ENCODE assay signal across 8 cellular contexts in genomic region chr2:38750793-38751042, GRCh38. TPM values are rescaled to one million over a fixed set of nuclear protein-coding genes. Genes with fewer than 3 reads are reported as not detected.
DNase-seq lines count a peak whose midpoint lies in the region; ATAC-seq and TF ChIP-seq lines count a peak whose summit lies in the region.

No MANE protein-coding gene starts in this region.

- H3K9me3 ChIP-seq in DND-41 (ENCODE audit: insufficient read depth, low read length, severe bottlenecking), result no peaks in the 10 kb centered on the region
- no peaks in the 10 kb centered on the region for H3K9me3 ChIP-seq in KOPT-K1 (ENCODE audit: insufficient read depth, low read length, poor library complexity, severe bottlenecking)

- peak overlapping the region; percentile 63 for H2AFZ ChIP-seq in DND-41 (ENCODE audit: low read depth, low read length)

- H3K4me3 Mint-ChIP-seq in brain, result peak overlapping the region; percentile 96 to 100 (median 98)

- peaks cover 61% of the 10 kb centered on the region for H3K4me1 ChIP-seq in DND-41 (ENCODE audit: insufficient read depth, low read length)

- DNase-seq in DND-41, result peak; percentile 83
- peak in 4 of 5 experiments; percentile 47 to 87 (median 66) for DNase-seq in T-helper 2 cell
- peak; percentile 33 for DNase-seq in iris pigment epithelial cell (ENCODE audit: low read depth)
- DNase-seq in stimulated activated CD4-positive, alpha-beta T cell treated with anti-CD3 and anti-CD28 coated beads, Interleukin-12 subunit alpha, Interleukin-12 subunit beta, amount 100 ng/mL, for 48 hours (ENCODE audit: low read depth in 2 of 3, low spot score in 1 of 3), result peak; percentile 61 to 69 (median 68)
- DNase-seq in middle frontal gyrus (ENCODE audit: extremely low spot score, low spot score), result no peak

- peak overlapping the region; percentile 99 to 100 (median 99) for H3K27ac Mint-ChIP-seq in brain

- H4K20me1 ChIP-seq in DND-41 (ENCODE audit: insufficient read depth, low read length), result peaks cover 46% of the 10 kb centered on the region

- TF ChIP-seq CTCF in DND-41 (IDR thresholded peaks at IDR 0.05; ENCODE audit: borderline replicate concordance, extremely low read depth, low read length, poor library complexity, severe bottlenecking), result no peak
- TF ChIP-seq CTCF in brain (conservative IDR thresholded peaks at IDR 0.05), result no peak

- peaks cover 49% of the 10 kb centered on the region for H3K36me3 ChIP-seq in DND-41 (ENCODE audit: insufficient read depth, low read length)
- H3K36me3 ChIP-seq in KOPT-K1 (ENCODE audit: insufficient read depth, low read length), result peaks cover 46% of the 10 kb centered on the region

- H3K79me2 ChIP-seq in DND-41 (ENCODE audit: insufficient read depth, low read length), result peaks cover 61% of the 10 kb centered on the region

- peak; percentile 62 for ATAC-seq in DND-41 (ENCODE audit: insufficient read depth, low read depth)
- peak; percentile 36 for ATAC-seq in GM21619 (IDR thresholded peaks at IDR 0.05; ENCODE audit: unreplicated experiment)

- peaks cover 52% of the 10 kb centered on the region for H3K36me3 Mint-ChIP-seq in brain

- H3K27ac ChIP-seq in DND-41 (ENCODE audit: low read length) (peak overlapping the region; percentile 92), KOPT-K1 (ENCODE audit: low read depth, low read length, poor library complexity, severe bottlenecking) (peak overlapping the region; percentile 93)

- H3K27me3 ChIP-seq in DND-41 (ENCODE audit: insufficient read depth, low read length, poor library complexity), result no peaks in the 10 kb centered on the region

- H3K4me1 Mint-ChIP-seq in brain, result peaks cover 61% of the 10 kb centered on the region

- H3K9me3 Mint-ChIP-seq in brain, result peaks cover 0 to 4% (median 0%) of the 10 kb centered on the region in 5 experiments

- peak overlapping the region; percentile 64 to 92 for H3K4me3 ChIP-seq in DND-41 (ENCODE audit: low read depth in 1 of 2, low read length in 2 of 2)

- H3K9ac ChIP-seq in DND-41 (ENCODE audit: low read depth, low read length), result peak overlapping the region; percentile 76

- peak overlapping the region; percentile 81 for H3K4me2 ChIP-seq in DND-41 (ENCODE audit: insufficient read depth, low read length)

- H3K27me3 Mint-ChIP-seq in brain, result peaks cover 24% of the 10 kb centered on the region

RNA-seq across cellular contexts. Expression of gene SRSF7, which starts 0.4 kb away (rescaled TPM):
- polyA plus RNA-seq in brain (ENCODE audit: insufficient read depth, low read depth, low replicate concordance), result 104 TPM

RNA-seq across cellular contexts. Expression of gene GEMIN6, which starts 27.3 kb away (rescaled TPM):
- polyA plus RNA-seq in brain (ENCODE audit: insufficient read depth, low read depth, low replicate concordance), result 7.3 TPM
